In genomic region chr2:102301867-102302362, GRCh38 we compare ENCODE assay signal across 9 cellular contexts. TPM values are rescaled to one million over a fixed set of nuclear protein-coding genes. Genes with fewer than 3 reads are reported as not detected.
A peak's percentile ranks its signal among the peaks of the same experiment; 100 is the strongest.
DNase-seq lines count a peak whose midpoint lies in the region; ATAC-seq and TF ChIP-seq lines count a peak whose summit lies in the region.
"Had no signal": no experiment of that assay in that cellular context is flagged by ENCODE, and none has a peak within 500 bp of the region (broad histone marks: within the 10 kb centered on the region; RNA-seq: fewer than 3 reads in every experiment).

No MANE protein-coding gene starts in this region.

- H3K27me3 Mint-ChIP-seq in activated naive CD4-positive, alpha-beta T cell treated with anti-CD3 and anti-CD28 coated beads for 36 hours (ENCODE audit: low read depth) = no peaks in the 10 kb centered on the region

- H3K36me3 ChIP-seq in OCI-LY1 (ENCODE audit: insufficient read depth, low read length) (no peaks in the 10 kb centered on the region), lower lobe of right lung (no peaks in the 10 kb centered on the region)

- H3K9me2 ChIP-seq in OCI-LY1 (ENCODE audit: low read depth, low read length) = no peaks in the 10 kb centered on the region

- H3K4me3 Mint-ChIP-seq in activated naive CD4-positive, alpha-beta T cell treated with anti-CD3 and anti-CD28 coated beads for 36 hours = no peak overlapping the region
- H3K4me3 Mint-ChIP-seq: activated B cell treated with CpG ODN at 0.5 μM for 24 hours had no signal

- intact Hi-C loops in activated naive CD4-positive, alpha-beta T cell treated with anti-CD3 and anti-CD28 coated beads for 36 hours (cut with micrococcal nuclease) = loop anchor here (1.0 kb wide), 3 partner anchors 49 to 141 kb away; partner anchors contain the start of gene IL18R1
- intact Hi-C loops in lower lobe of right lung (cut with DNase I) = no loop called here

- H3K27me3 ChIP-seq in OCI-LY1 (ENCODE audit: insufficient read depth, low read length) (no peaks in the 10 kb centered on the region), lower lobe of right lung (ENCODE audit: low read depth) (peaks cover 3% of the 10 kb centered on the region)

- H3K9me3 Mint-ChIP-seq in activated naive CD4-positive, alpha-beta T cell treated with anti-CD3 and anti-CD28 coated beads for 36 hours = no peaks in the 10 kb centered on the region
- H3K9me3 Mint-ChIP-seq: activated B cell treated with CpG ODN at 0.5 μM for 24 hours had no signal

- TF ChIP-seq CTCF in OCI-LY1 (IDR thresholded peaks at IDR 0.05; ENCODE audit: low read length) (peak; percentile 38), lower lobe of right lung (IDR thresholded peaks at IDR 0.05) (peak; percentile 32)

- no peak overlapping the region for H2AFZ ChIP-seq in OCI-LY1 (ENCODE audit: low read length)

- H3K4me1 Mint-ChIP-seq in activated naive CD4-positive, alpha-beta T cell treated with anti-CD3 and anti-CD28 coated beads for 36 hours (ENCODE audit: low read depth) = peaks cover 35% of the 10 kb centered on the region

- no peak overlapping the region for H3K27ac Mint-ChIP-seq in activated naive CD4-positive, alpha-beta T cell treated with anti-CD3 and anti-CD28 coated beads for 36 hours
- H3K27ac Mint-ChIP-seq: activated B cell treated with CpG ODN at 0.5 μM for 24 hours had no signal

- H4K20me1 ChIP-seq in OCI-LY1 (ENCODE audit: insufficient read depth, low read length) = no peaks in the 10 kb centered on the region

- no peaks in the 10 kb centered on the region for H3F3A ChIP-seq in OCI-LY1 (ENCODE audit: insufficient read depth, low read length)

- CTCF ChIA-PET in activated naive CD4-positive, alpha-beta T cell treated with anti-CD3 and anti-CD28 coated beads for 36 hours (lab: Charles Lee) = interaction anchor here (0.7 to 2.4 kb wide), 14 partner anchors 9 to 281 kb away, joined by 3 to 19 read pairs (median 3); no protein-coding TSS in a partner anchor

- H3K9me3 ChIP-seq in OCI-LY1 (ENCODE audit: low read length) (no peaks in the 10 kb centered on the region), lower lobe of right lung (no peaks in the 10 kb centered on the region)

- H3K36me3 Mint-ChIP-seq in activated naive CD4-positive, alpha-beta T cell treated with anti-CD3 and anti-CD28 coated beads for 36 hours (ENCODE audit: low read depth) = no peaks in the 10 kb centered on the region

- no peak overlapping the region for H3K9ac ChIP-seq in OCI-LY1 (ENCODE audit: low read length)

- H3K27ac ChIP-seq in OCI-LY1 (ENCODE audit: low read depth, low read length, poor library complexity, severe bottlenecking) (no peak overlapping the region), lower lobe of right lung (no peak overlapping the region)

- no peaks in the 10 kb centered on the region for H3K79me2 ChIP-seq in OCI-LY1 (ENCODE audit: insufficient read depth, low read length)

- H3K4me2 ChIP-seq in OCI-LY1 (ENCODE audit: low read length) = no peak overlapping the region

- peak; percentile 93 for ATAC-seq in GM18499 (IDR thresholded peaks at IDR 0.05; ENCODE audit: insufficient read depth, unreplicated experiment)
- ATAC-seq in HG02588 (IDR thresholded peaks at IDR 0.05; ENCODE audit: unreplicated experiment) = peak; percentile 76
- ATAC-seq in lower lobe of right lung = peak; percentile 82 to 83

- H3K4me3 ChIP-seq in OCI-LY1 (ENCODE audit: low read depth, low read length, poor library complexity, severe bottlenecking) (no peak overlapping the region), lower lobe of right lung (no peak overlapping the region)

- H3K4me1 ChIP-seq in OCI-LY1 (ENCODE audit: insufficient read depth, low read length, severe bottlenecking) (no peaks in the 10 kb centered on the region), lower lobe of right lung (no peaks in the 10 kb centered on the region)

- DNase-seq in activated naive CD4-positive, alpha-beta T cell treated with anti-CD3 and anti-CD28 coated beads for 36 hours = peak; percentile 76
- DNase-seq in lower lobe of right lung (no peak), NCI-H2227 (lab: John Stamatoyannopoulos, UW; ENCODE audit: unreplicated experiment) (no peak), NCI-H2081 (lab: John Stamatoyannopoulos, UW) (no peak), kidney glomerular epithelial cell (lab: John Stamatoyannopoulos, UW) (no peak)
- DNase-seq: activated B cell treated with CpG ODN at 0.5 μM for 24 hours had no signal

RNA-seq across cellular contexts. Expression of gene IL1RL1, which starts 9.4 kb away (rescaled TPM):
- under 1 TPM; 0.22 to 0.43 TPM for total RNA-seq in activated naive CD4-positive, alpha-beta T cell treated with anti-CD3 and anti-CD28 coated beads for 36 hours
- 69.6 TPM for total RNA-seq in lower lobe of right lung
- total RNA-seq: activated B cell treated with CpG ODN at 0.5 μM for 24 hours had no signal

RNA-seq across cellular contexts. Expression of gene IL18R1, which starts 53.7 kb away (rescaled TPM):
- 10 to 100 TPM; 17.1 to 18.4 TPM for total RNA-seq in activated naive CD4-positive, alpha-beta T cell treated with anti-CD3 and anti-CD28 coated beads for 36 hours
- 27.5 TPM for total RNA-seq in lower lobe of right lung

Comparison
In these comparisons a context has a peak if more than half of its experiments do, and no peak if none do; other contexts are left out.
1. RNA of gene IL1RL1, which starts 9.4 kb away (total RNA-seq): 69.6 TPM in lower lobe of right lung (single experiment); 0.22 to 0.43 TPM in activated naive CD4-positive, alpha-beta T cell treated with anti-CD3 and anti-CD28 coated beads for 36 hours; every median in the first group is over 10 times any median in the second.
2. Peak in every context shown above with its lines, with median percentiles within 50 percentile points of each other: ATAC-seq.